ENCODE assay signal across 1 cellular context in genomic region chr4:120049732-120050494, GRCh38.
TF ChIP-seq lines count a peak whose summit lies in the region.

No MANE protein-coding gene starts in this region.

TF ChIP-seq in IMR-90, 13 proteins besides CTCF, POLR2A, EP300 and RAD21:
- TF ChIP-seq SMC3 (IDR thresholded peaks at IDR 0.05; ENCODE audit: low read depth, low read length) (peak; percentile 92), MAFK (IDR thresholded peaks at IDR 0.05; ENCODE audit: low read depth, low read length) (no peak), FOS (IDR thresholded peaks at IDR 0.05; ENCODE audit: low read depth, low read length) (0 out of 2 replicates have a peak, but pooled peaks have one; percentile 2)
